Comparison of ENCODE assay signal across 8 cellular contexts in genomic region chr16:53054670-53055485, GRCh38. TPM values are rescaled to one million over a fixed set of nuclear protein-coding genes. Genes with fewer than 3 reads are reported as not detected.
A peak's percentile ranks its signal among the peaks of the same experiment; 100 is the strongest.
DNase-seq lines count a peak whose midpoint lies in the region; ATAC-seq and TF ChIP-seq lines count a peak whose summit lies in the region.

Gene CHD9, plus strand, starts transcription at chr16:53054991. Its CDS starts 101,099 bp downstream, at chr16:53156090.

- peak; percentile 95 for TF ChIP-seq CTCF in BE2C (IDR thresholded peaks at IDR 0.05; ENCODE audit: low read depth, low read length)
- peak; percentile 80 for TF ChIP-seq CTCF in choroid plexus epithelial cell (conservative IDR thresholded peaks at IDR 0.05; ENCODE audit: low read depth, low read length)

- no peaks in the 10 kb centered on the region for H3K9me3 ChIP-seq in BE2C

- H3K36me3 ChIP-seq in BE2C = no peaks in the 10 kb centered on the region

- no peaks in the 10 kb centered on the region; the same call in 1 of the 2 replicates for H3K4me1 ChIP-seq in BE2C

- H3K4me3 ChIP-seq in BE2C (ENCODE audit: low read depth, low read length) (peak within 1 kb of the TSS; percentile 81), choroid plexus epithelial cell (ENCODE audit: low read depth, low read length) (peak within 1 kb of the TSS; percentile 70)

- DNase-seq in BE2C (peak; percentile 88), GM19238 (ENCODE audit: insufficient read length, low spot score) (peak; percentile 84), NCI-H510A treated with DMSO at 0.1 percent for 48 hours (lab: John Stamatoyannopoulos, UW) (peak; percentile 90), choroid plexus epithelial cell (ENCODE audit: low read depth) (peak; percentile 85)
- DNase-seq in activated CD4-positive, alpha-beta T cell treated with anti-CD3 and anti-CD28 coated beads for 4 hours = peak; percentile 64 to 70
- DNase-seq in stimulated activated CD4-positive, alpha-beta T cell treated with anti-CD3 and anti-CD28 coated beads, Interleukin-1b, Interleukin-23, amount 100 ng/mL, for 4 hours (ENCODE audit: low read depth in 2 of 2) = peak; percentile 62 to 70

- no peaks in the 10 kb centered on the region for H3K27me3 ChIP-seq in BE2C
- H3K27me3 ChIP-seq in layer of hippocampus (ENCODE audit: control insufficient read depth, insufficient read depth, low read length) = no peaks in the 10 kb centered on the region

- ATAC-seq in HG03442 (IDR thresholded peaks at IDR 0.05; ENCODE audit: unreplicated experiment) = peak; percentile 73

- peak within 1 kb of the TSS; percentile 85 for H3K27ac ChIP-seq in layer of hippocampus (ENCODE audit: low read depth, low read length)

RNA-seq across cellular contexts. Expression of gene CHD9, which starts in this region (rescaled TPM):
- polyA plus RNA-seq in BE2C (2012; ENCODE audit: insufficient read depth, insufficient read length, low read depth) = 16.0 TPM

Comparison
In these comparisons a context has a peak if more than half of its experiments do, and no peak if none do; other contexts are left out.
1. Peak in every context shown above with its lines: DNase-seq, ATAC-seq, H3K4me3 ChIP-seq and H3K27ac ChIP-seq.